ENCODE assay signal across 1 cellular context in the genomic region with DNA sequence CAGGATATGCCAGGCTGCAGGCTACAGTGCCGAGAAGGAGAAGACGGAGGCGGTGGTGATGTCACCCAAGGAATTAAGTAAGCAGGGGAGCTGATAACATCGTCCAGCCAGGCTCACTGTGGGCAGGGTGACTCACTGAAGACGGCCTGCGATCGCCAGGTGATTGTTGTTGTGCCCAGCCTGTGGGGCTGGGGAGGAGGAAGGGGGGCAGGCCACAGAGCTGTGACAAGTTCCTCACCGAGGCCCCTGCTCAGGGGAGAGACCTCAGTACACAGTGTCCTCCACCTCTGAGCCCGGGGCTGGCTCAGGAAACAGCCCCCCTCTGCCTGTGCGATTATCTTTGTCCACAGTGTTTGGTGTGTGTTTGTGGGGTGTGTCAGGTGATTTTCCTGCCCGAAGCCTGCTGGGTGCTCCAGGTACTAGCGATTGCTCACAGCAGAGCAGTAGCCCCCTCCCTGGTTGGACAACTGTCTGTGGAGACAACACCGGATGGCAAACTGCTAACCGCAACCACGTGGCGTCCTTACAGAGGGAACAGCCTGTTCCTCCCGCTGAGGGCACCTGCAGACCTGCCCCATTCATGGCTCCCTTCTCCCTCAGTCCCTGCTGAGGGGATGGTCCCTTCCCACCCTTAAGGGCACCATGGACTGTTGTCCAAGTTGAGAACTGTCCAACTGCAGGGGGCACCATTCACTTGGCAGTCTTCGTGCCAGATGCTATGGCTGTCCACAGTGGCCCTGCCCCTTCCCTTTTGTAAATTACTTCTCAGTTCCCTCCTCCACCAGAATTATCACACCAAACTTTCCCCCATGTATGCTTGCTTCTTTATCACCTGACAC.
A peak's percentile ranks its signal among the peaks of the same experiment; 100 is the strongest.
TF ChIP-seq lines count a peak whose summit lies in the region.

No MANE protein-coding gene starts in this region.

TF ChIP-seq in HepG2, 621 proteins besides CTCF, POLR2A, EP300 and RAD21 (continued from another document and continues in another):
- TF ChIP-seq, protein P1, sequence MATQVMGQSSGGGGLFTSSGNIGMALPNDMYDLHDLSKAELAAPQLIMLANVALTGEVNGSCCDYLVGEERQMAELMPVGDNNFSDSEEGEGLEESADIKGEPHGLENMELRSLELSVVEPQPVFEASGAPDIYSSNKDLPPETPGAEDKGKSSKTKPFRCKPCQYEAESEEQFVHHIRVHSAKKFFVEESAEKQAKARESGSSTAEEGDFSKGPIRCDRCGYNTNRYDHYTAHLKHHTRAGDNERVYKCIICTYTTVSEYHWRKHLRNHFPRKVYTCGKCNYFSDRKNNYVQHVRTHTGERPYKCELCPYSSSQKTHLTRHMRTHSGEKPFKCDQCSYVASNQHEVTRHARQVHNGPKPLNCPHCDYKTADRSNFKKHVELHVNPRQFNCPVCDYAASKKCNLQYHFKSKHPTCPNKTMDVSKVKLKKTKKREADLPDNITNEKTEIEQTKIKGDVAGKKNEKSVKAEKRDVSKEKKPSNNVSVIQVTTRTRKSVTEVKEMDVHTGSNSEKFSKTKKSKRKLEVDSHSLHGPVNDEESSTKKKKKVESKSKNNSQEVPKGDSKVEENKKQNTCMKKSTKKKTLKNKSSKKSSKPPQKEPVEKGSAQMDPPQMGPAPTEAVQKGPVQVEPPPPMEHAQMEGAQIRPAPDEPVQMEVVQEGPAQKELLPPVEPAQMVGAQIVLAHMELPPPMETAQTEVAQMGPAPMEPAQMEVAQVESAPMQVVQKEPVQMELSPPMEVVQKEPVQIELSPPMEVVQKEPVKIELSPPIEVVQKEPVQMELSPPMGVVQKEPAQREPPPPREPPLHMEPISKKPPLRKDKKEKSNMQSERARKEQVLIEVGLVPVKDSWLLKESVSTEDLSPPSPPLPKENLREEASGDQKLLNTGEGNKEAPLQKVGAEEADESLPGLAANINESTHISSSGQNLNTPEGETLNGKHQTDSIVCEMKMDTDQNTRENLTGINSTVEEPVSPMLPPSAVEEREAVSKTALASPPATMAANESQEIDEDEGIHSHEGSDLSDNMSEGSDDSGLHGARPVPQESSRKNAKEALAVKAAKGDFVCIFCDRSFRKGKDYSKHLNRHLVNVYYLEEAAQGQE (IDR thresholded peaks at IDR 0.05; ENCODE audit: borderline replicate concordance in 1 of 2, low read depth in 1 of 2, low read length in 2 of 2) = no peak
- TF ChIP-seq MXI1 (IDR thresholded peaks at IDR 0.05; ENCODE audit: borderline replicate concordance, low read depth, low read length) (peak; percentile 53; the same call in 1 of the 3 replicates), ZNF83 (CRISPR knock-in tag; IDR thresholded peaks at IDR 0.05; ENCODE audit: borderline replicate concordance) (no peak), ZFX (CRISPR knock-in tag; IDR thresholded peaks at IDR 0.05; ENCODE audit: low read depth) (peak; percentile 58), ZNF563 (CRISPR knock-in tag; IDR thresholded peaks at IDR 0.05) (peak; percentile 63; the same call in 1 of the 2 replicates), HOXA5 (CRISPR knock-in tag; IDR thresholded peaks at IDR 0.05) (peak; percentile 74), KLF16 (CRISPR knock-in tag; IDR thresholded peaks at IDR 0.05) (peak in 1 of 2 experiments; percentile 54; a peak in 2 of 4 replicates), NFKBIZ (CRISPR knock-in tag; IDR thresholded peaks at IDR 0.05) (0 out of 2 replicates have a peak, but pooled peaks have one; percentile 18), SMAD3 (CRISPR knock-in tag; IDR thresholded peaks at IDR 0.05) (peak; percentile 80; the same call in 1 of the 2 replicates), EED (CRISPR knock-in tag; IDR thresholded peaks at IDR 0.05) (no peak; the same call in 1 of the 2 replicates), ZNF430 (CRISPR knock-in tag; IDR thresholded peaks at IDR 0.05) (no peak; the same call in 1 of the 2 replicates), ZMYM4 (CRISPR knock-in tag; IDR thresholded peaks at IDR 0.05) (peak; percentile 54; the same call in 1 of the 2 replicates), JUND (CRISPR knock-in tag; IDR thresholded peaks at IDR 0.05) (peak; percentile 74), POLR2G (IDR thresholded peaks at IDR 0.05; ENCODE audit: low read depth, low read length) (no peak)
- TF ChIP-seq, protein P2, sequence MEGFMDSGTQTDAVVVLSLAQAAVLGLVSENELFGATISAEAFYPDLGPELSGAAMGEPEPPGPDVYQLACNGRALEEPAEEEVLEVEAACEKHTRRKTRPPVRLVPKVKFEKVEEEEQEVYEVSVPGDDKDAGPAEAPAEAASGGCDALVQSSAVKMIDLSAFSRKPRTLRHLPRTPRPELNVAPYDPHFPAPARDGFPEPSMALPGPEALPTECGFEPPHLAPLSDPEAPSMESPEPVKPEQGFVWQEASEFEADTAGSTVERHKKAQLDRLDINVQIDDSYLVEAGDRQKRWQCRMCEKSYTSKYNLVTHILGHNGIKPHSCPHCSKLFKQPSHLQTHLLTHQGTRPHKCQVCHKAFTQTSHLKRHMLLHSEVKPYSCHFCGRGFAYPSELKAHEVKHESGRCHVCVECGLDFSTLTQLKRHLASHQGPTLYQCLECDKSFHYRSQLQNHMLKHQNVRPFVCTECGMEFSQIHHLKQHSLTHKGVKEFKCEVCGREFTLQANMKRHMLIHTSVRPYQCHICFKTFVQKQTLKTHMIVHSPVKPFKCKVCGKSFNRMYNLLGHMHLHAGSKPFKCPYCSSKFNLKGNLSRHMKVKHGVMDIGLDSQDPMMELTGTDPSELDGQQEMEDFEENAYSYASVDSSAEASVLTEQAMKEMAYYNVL (CRISPR knock-in tag; IDR thresholded peaks at IDR 0.05; ENCODE audit: borderline replicate concordance) = peak; percentile 19; the same call in 1 of the 2 replicates
- TF ChIP-seq, protein P3, sequence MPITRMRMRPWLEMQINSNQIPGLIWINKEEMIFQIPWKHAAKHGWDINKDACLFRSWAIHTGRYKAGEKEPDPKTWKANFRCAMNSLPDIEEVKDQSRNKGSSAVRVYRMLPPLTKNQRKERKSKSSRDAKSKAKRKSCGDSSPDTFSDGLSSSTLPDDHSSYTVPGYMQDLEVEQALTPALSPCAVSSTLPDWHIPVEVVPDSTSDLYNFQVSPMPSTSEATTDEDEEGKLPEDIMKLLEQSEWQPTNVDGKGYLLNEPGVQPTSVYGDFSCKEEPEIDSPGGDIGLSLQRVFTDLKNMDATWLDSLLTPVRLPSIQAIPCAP (CRISPR knock-in tag; IDR thresholded peaks at IDR 0.05; ENCODE audit: low read depth) = no peak
- TF ChIP-seq, protein P4, sequence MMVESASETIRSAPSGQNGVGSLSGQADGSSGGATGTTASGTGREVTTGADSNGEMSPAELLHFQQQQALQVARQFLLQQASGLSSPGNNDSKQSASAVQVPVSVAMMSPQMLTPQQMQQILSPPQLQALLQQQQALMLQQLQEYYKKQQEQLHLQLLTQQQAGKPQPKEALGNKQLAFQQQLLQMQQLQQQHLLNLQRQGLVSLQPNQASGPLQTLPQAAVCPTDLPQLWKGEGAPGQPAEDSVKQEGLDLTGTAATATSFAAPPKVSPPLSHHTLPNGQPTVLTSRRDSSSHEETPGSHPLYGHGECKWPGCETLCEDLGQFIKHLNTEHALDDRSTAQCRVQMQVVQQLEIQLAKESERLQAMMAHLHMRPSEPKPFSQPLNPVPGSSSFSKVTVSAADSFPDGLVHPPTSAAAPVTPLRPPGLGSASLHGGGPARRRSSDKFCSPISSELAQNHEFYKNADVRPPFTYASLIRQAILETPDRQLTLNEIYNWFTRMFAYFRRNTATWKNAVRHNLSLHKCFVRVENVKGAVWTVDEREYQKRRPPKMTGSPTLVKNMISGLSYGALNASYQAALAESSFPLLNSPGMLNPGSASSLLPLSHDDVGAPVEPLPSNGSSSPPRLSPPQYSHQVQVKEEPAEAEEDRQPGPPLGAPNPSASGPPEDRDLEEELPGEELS (CRISPR knock-in tag; IDR thresholded peaks at IDR 0.05) = peak; percentile 67
- TF ChIP-seq, protein P5, sequence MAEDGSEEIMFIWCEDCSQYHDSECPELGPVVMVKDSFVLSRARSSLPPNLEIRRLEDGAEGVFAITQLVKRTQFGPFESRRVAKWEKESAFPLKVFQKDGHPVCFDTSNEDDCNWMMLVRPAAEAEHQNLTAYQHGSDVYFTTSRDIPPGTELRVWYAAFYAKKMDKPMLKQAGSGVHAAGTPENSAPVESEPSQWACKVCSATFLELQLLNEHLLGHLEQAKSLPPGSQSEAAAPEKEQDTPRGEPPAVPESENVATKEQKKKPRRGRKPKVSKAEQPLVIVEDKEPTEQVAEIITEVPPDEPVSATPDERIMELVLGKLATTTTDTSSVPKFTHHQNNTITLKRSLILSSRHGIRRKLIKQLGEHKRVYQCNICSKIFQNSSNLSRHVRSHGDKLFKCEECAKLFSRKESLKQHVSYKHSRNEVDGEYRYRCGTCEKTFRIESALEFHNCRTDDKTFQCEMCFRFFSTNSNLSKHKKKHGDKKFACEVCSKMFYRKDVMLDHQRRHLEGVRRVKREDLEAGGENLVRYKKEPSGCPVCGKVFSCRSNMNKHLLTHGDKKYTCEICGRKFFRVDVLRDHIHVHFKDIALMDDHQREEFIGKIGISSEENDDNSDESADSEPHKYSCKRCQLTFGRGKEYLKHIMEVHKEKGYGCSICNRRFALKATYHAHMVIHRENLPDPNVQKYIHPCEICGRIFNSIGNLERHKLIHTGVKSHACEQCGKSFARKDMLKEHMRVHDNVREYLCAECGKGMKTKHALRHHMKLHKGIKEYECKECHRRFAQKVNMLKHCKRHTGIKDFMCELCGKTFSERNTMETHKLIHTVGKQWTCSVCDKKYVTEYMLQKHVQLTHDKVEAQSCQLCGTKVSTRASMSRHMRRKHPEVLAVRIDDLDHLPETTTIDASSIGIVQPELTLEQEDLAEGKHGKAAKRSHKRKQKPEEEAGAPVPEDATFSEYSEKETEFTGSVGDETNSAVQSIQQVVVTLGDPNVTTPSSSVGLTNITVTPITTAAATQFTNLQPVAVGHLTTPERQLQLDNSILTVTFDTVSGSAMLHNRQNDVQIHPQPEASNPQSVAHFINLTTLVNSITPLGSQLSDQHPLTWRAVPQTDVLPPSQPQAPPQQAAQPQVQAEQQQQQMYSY (CRISPR knock-in tag; IDR thresholded peaks at IDR 0.05) = no peak
- TF ChIP-seq, protein P6, sequence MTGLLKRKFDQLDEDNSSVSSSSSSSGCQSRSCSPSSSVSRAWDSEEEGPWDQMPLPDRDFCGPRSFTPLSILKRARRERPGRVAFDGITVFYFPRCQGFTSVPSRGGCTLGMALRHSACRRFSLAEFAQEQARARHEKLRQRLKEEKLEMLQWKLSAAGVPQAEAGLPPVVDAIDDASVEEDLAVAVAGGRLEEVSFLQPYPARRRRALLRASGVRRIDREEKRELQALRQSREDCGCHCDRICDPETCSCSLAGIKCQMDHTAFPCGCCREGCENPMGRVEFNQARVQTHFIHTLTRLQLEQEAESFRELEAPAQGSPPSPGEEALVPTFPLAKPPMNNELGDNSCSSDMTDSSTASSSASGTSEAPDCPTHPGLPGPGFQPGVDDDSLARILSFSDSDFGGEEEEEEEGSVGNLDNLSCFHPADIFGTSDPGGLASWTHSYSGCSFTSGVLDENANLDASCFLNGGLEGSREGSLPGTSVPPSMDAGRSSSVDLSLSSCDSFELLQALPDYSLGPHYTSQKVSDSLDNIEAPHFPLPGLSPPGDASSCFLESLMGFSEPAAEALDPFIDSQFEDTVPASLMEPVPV (CRISPR knock-in tag; IDR thresholded peaks at IDR 0.05) = peak; percentile 47; the same call in 1 of the 2 replicates
- TF ChIP-seq, protein P7, sequence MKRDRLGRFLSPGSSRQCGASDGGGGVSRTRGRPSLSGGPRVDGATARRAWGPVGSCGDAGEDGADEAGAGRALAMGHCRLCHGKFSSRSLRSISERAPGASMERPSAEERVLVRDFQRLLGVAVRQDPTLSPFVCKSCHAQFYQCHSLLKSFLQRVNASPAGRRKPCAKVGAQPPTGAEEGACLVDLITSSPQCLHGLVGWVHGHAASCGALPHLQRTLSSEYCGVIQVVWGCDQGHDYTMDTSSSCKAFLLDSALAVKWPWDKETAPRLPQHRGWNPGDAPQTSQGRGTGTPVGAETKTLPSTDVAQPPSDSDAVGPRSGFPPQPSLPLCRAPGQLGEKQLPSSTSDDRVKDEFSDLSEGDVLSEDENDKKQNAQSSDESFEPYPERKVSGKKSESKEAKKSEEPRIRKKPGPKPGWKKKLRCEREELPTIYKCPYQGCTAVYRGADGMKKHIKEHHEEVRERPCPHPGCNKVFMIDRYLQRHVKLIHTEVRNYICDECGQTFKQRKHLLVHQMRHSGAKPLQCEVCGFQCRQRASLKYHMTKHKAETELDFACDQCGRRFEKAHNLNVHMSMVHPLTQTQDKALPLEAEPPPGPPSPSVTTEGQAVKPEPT (CRISPR knock-in tag; IDR thresholded peaks at IDR 0.05; ENCODE audit: low read depth) = peak; percentile 94; the same call in 1 of the 2 replicates
- TF ChIP-seq, protein P8, sequence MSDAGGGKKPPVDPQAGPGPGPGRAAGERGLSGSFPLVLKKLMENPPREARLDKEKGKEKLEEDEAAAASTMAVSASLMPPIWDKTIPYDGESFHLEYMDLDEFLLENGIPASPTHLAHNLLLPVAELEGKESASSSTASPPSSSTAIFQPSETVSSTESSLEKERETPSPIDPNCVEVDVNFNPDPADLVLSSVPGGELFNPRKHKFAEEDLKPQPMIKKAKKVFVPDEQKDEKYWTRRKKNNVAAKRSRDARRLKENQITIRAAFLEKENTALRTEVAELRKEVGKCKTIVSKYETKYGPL (CRISPR knock-in tag; IDR thresholded peaks at IDR 0.05) = no peak
- TF ChIP-seq, protein P9, sequence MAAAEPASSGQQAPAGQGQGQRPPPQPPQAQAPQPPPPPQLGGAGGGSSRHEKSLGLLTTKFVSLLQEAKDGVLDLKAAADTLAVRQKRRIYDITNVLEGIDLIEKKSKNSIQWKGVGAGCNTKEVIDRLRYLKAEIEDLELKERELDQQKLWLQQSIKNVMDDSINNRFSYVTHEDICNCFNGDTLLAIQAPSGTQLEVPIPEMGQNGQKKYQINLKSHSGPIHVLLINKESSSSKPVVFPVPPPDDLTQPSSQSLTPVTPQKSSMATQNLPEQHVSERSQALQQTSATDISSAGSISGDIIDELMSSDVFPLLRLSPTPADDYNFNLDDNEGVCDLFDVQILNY (CRISPR knock-in tag; conservative IDR thresholded peaks at IDR 0.05) = no peak
- TF ChIP-seq, protein P10, sequence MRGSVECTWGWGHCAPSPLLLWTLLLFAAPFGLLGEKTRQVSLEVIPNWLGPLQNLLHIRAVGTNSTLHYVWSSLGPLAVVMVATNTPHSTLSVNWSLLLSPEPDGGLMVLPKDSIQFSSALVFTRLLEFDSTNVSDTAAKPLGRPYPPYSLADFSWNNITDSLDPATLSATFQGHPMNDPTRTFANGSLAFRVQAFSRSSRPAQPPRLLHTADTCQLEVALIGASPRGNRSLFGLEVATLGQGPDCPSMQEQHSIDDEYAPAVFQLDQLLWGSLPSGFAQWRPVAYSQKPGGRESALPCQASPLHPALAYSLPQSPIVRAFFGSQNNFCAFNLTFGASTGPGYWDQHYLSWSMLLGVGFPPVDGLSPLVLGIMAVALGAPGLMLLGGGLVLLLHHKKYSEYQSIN (CRISPR knock-in tag; IDR thresholded peaks at IDR 0.05; ENCODE audit: borderline replicate concordance) = no peak
- TF ChIP-seq, protein P11, sequence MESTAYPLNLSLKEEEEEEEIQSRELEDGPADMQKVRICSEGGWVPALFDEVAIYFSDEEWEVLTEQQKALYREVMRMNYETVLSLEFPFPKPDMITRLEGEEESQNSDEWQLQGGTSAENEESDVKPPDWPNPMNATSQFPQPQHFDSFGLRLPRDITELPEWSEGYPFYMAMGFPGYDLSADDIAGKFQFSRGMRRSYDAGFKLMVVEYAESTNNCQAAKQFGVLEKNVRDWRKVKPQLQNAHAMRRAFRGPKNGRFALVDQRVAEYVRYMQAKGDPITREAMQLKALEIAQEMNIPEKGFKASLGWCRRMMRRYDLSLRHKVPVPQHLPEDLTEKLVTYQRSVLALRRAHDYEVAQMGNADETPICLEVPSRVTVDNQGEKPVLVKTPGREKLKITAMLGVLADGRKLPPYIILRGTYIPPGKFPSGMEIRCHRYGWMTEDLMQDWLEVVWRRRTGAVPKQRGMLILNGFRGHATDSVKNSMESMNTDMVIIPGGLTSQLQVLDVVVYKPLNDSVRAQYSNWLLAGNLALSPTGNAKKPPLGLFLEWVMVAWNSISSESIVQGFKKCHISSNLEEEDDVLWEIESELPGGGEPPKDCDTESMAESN (CRISPR knock-in tag; conservative IDR thresholded peaks at IDR 0.05) = peak; percentile 33; the same call in 1 of the 2 replicates
